2 cellular contexts compared by ENCODE assay signal in the genomic region with DNA sequence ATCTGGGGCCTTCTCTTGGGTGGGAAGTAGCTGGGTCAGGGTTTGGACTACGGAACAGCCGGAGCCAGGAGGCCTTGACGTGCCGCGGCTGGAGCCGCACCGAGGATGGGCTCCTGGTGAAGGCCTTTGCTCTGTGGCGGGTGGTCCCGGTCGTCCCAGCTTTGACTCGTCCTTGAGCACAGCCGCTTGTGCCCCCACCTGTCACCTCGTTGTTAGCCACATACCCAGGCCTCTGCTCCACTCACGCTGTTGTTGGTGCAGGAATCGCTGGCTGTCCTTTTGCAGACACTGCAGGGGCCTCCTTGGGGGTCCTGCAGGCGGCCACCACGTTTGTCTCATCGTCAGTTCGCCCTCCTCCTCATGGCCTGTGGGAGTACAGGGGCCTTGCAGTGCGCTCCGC.
TF ChIP-seq lines count a peak whose summit lies in the region.

No MANE protein-coding gene starts in this region.

TF ChIP-seq in K562, 482 proteins besides CTCF, POLR2A, EP300 and RAD21:
- TF ChIP-seq, protein P1, sequence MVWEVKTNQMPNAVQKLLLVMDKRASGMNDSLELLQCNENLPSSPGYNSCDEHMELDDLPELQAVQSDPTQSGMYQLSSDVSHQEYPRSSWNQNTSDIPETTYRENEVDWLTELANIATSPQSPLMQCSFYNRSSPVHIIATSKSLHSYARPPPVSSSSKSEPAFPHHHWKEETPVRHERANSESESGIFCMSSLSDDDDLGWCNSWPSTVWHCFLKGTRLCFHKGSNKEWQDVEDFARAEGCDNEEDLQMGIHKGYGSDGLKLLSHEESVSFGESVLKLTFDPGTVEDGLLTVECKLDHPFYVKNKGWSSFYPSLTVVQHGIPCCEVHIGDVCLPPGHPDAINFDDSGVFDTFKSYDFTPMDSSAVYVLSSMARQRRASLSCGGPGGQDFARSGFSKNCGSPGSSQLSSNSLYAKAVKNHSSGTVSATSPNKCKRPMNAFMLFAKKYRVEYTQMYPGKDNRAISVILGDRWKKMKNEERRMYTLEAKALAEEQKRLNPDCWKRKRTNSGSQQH (CRISPR knock-in tag; IDR thresholded peaks at IDR 0.05): no peak
- TF ChIP-seq POLR2G (IDR thresholded peaks at IDR 0.05; ENCODE audit: low read depth, low read length): peak; percentile 56; the same call in 1 of the 2 replicates
- no peak for TF ChIP-seq BHLHE40 (IDR thresholded peaks at IDR 0.05; ENCODE audit: low read length)
- TF ChIP-seq, protein P2, sequence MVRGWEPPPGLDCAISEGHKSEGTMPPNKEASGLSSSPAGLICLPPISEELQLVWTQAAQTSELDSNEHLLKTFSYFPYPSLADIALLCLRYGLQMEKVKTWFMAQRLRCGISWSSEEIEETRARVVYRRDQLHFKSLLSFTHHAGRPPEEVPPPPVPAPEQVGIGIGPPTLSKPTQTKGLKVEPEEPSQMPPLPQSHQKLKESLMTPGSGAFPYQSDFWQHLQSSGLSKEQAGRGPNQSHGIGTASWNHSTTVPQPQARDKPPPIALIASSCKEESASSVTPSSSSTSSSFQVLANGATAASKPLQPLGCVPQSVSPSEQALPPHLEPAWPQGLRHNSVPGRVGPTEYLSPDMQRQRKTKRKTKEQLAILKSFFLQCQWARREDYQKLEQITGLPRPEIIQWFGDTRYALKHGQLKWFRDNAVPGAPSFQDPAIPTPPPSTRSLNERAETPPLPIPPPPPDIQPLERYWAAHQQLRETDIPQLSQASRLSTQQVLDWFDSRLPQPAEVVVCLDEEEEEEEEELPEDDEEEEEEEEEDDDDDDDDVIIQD (CRISPR knock-in tag; IDR thresholded peaks at IDR 0.05): no peak

TF ChIP-seq in GM12891, 5 proteins besides CTCF, POLR2A, EP300 and RAD21:
- TF ChIP-seq SPI1 (IDR thresholded peaks at IDR 0.05; ENCODE audit: low read depth, low read length): no peak
- TF ChIP-seq POLR2AphosphoS5 (IDR thresholded peaks at IDR 0.05; ENCODE audit: low read depth, low read length): no peak
- no peak for TF ChIP-seq TAF1 (IDR thresholded peaks at IDR 0.05; ENCODE audit: low read depth, low read length)
- TF ChIP-seq PAX5 (IDR thresholded peaks at IDR 0.05; ENCODE audit: insufficient read depth, low read length, severe bottlenecking): no peak
- no peak for TF ChIP-seq POU2F2 (IDR thresholded peaks at IDR 0.05; ENCODE audit: low read depth, low read length)
